ENCODE assay signal across 8 cellular contexts in genomic region chr19:56508282-56508778, GRCh38. TPM values are rescaled to one million over a fixed set of nuclear protein-coding genes. Genes with fewer than 3 reads are reported as not detected.
DNase-seq lines count a peak whose midpoint lies in the region; ATAC-seq and TF ChIP-seq lines count a peak whose summit lies in the region.

No MANE protein-coding gene starts in this region.

- TF ChIP-seq CTCF in hepatocyte (IDR thresholded peaks at IDR 0.05; ENCODE audit: poor library complexity) = no peak

- no peaks in the 10 kb centered on the region for H3K4me1 ChIP-seq in hepatocyte (ENCODE audit: insufficient read depth)

- H4K20me1 ChIP-seq in hepatocyte (ENCODE audit: insufficient read depth, poor library complexity, severe bottlenecking) = no peaks in the 10 kb centered on the region

- no peaks in the 10 kb centered on the region for H3K9me2 ChIP-seq in hepatocyte (replicated peaks; ENCODE audit: insufficient read depth)

- peak; percentile 1 for DNase-seq in DMS53 treated with DMSO at 0.1 percent for 48 hours (lab: John Stamatoyannopoulos, UW; ENCODE audit: unreplicated experiment)
- DNase-seq in SK-N-MC (ENCODE audit: low read depth, low spot score) = no peak
- DNase-seq in hepatocyte (ENCODE audit: low spot score) = no peak
- no peak for DNase-seq in skeletal muscle cell (ENCODE audit: low read depth)
- no peak for DNase-seq in retina

- peak overlapping the region; percentile 57 for H3K9ac ChIP-seq in SK-N-MC (ENCODE audit: insufficient read length)

- no peaks in the 10 kb centered on the region for H3K27me3 ChIP-seq in hepatocyte

- no peak overlapping the region for H3K27ac ChIP-seq in SK-N-MC
- peak overlapping the region; percentile 99 for H3K27ac ChIP-seq in hepatocyte

- H3K79me2 ChIP-seq in hepatocyte = no peaks in the 10 kb centered on the region

- H3K4me2 ChIP-seq in hepatocyte = peak overlapping the region; percentile 86

- 65% methylated on average over 17 of the region's 17 CpGs for WGBS in hepatocyte (ENCODE audit: low lambda C conversion rate, missing lambda C conversion rate)

- peak overlapping the region; percentile 71 for H2AFZ ChIP-seq in hepatocyte

- no peak for ATAC-seq in GM19035 (IDR thresholded peaks at IDR 0.05; ENCODE audit: unreplicated experiment)
- ATAC-seq in HG03432 (IDR thresholded peaks at IDR 0.05; ENCODE audit: unreplicated experiment) = no peak
- ATAC-seq in GM18517 (IDR thresholded peaks at IDR 0.05; ENCODE audit: unreplicated experiment) = no peak

- H3K4me3 ChIP-seq in SK-N-MC (peak overlapping the region; percentile 78), hepatocyte (peak overlapping the region; percentile 35), skeletal muscle cell (ENCODE audit: low read depth, low read length) (peak overlapping the region; percentile 71)

- H3K9me3 ChIP-seq in SK-N-MC (ENCODE audit: low read depth, low read length) (0 out of 2 replicates have a peak, but pooled peaks cover 6% of the 10 kb centered on the region), hepatocyte (ENCODE audit: low read depth) (peaks cover 4% of the 10 kb centered on the region)

- H3K36me3 ChIP-seq in SK-N-MC (ENCODE audit: insufficient read depth, low read length) = no peaks in the 10 kb centered on the region
- no peaks in the 10 kb centered on the region for H3K36me3 ChIP-seq in hepatocyte (replicated peaks; ENCODE audit: insufficient read depth, low read depth)

RNA-seq across cellular contexts. Expression of gene ZNF471, which starts 0.7 kb away (rescaled TPM):
- 1.8 and 2.1 TPM in 2 replicates for total RNA-seq in hepatocyte
- polyA plus RNA-seq in hepatocyte = 1.7 and 2.5 TPM in 2 replicates

RNA-seq across cellular contexts. Expression of gene ZFP28, which starts 30.4 kb away (rescaled TPM):
- total RNA-seq in hepatocyte = 4.7 and 5.7 TPM in 2 replicates
- polyA plus RNA-seq in hepatocyte = 3.5 and 4.1 TPM in 2 replicates

RNA-seq across cellular contexts. Expression of gene ZNF667, which starts 31.2 kb away (rescaled TPM):
- 3.4 and 4.4 TPM in 2 replicates for total RNA-seq in hepatocyte
- 2.4 and 2.7 TPM in 2 replicates for polyA plus RNA-seq in hepatocyte

RNA-seq across cellular contexts. Expression of gene ZNF470, which starts 58.9 kb away (rescaled TPM):
- total RNA-seq in hepatocyte = 2.5 and 4.9 TPM in 2 replicates
- polyA plus RNA-seq in hepatocyte = 1.7 and 1.8 TPM in 2 replicates
